8 cellular contexts compared by ENCODE assay signal in genomic region chr1:43946244-43947060, GRCh38. TPM values are rescaled to one million over a fixed set of nuclear protein-coding genes. Genes with fewer than 3 reads are reported as not detected.
DNase-seq lines count a peak whose midpoint lies in the region; ATAC-seq, FAIRE-seq and TF ChIP-seq lines count a peak whose summit lies in the region.

A gene with protein sequence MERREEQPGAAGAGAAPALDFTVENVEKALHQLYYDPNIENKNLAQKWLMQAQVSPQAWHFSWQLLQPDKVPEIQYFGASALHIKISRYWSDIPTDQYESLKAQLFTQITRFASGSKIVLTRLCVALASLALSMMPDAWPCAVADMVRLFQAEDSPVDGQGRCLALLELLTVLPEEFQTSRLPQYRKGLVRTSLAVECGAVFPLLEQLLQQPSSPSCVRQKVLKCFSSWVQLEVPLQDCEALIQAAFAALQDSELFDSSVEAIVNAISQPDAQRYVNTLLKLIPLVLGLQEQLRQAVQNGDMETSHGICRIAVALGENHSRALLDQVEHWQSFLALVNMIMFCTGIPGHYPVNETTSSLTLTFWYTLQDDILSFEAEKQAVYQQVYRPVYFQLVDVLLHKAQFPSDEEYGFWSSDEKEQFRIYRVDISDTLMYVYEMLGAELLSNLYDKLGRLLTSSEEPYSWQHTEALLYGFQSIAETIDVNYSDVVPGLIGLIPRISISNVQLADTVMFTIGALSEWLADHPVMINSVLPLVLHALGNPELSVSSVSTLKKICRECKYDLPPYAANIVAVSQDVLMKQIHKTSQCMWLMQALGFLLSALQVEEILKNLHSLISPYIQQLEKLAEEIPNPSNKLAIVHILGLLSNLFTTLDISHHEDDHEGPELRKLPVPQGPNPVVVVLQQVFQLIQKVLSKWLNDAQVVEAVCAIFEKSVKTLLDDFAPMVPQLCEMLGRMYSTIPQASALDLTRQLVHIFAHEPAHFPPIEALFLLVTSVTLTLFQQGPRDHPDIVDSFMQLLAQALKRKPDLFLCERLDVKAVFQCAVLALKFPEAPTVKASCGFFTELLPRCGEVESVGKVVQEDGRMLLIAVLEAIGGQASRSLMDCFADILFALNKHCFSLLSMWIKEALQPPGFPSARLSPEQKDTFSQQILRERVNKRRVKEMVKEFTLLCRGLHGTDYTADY (plus strand): TSS chr1:43946950. CDS start chr1:43947601, 651 bp downstream.

- H3K36me3 ChIP-seq in adrenal gland (replicated peaks in 1 of 2) = peaks cover 0 to 7% of the 10 kb centered on the region in 2 donors
- peaks cover 0 to 27% (median 0%) of the 10 kb centered on the region in 9 donors for H3K36me3 ChIP-seq in heart right ventricle

- no peaks in the 10 kb centered on the region for H3K27me3 Mint-ChIP-seq in T-cell
- peaks cover 7% of the 10 kb centered on the region for H3K27me3 Mint-ChIP-seq in progenitor cell of endocrine pancreas

- H3K9me3 Mint-ChIP-seq in T-cell = no peaks in the 10 kb centered on the region
- no peaks in the 10 kb centered on the region for H3K9me3 Mint-ChIP-seq in progenitor cell of endocrine pancreas (ENCODE audit: low read depth)

- TF ChIP-seq POLR2A in GM12891 (IDR thresholded peaks at IDR 0.05; ENCODE audit: low read depth, low read length) (peak; percentile 45; the same call in 1 of the 2 replicates), adrenal gland (IDR thresholded peaks at IDR 0.05) (peak; percentile 76 to 77)

- DNase-seq in GM12891 (ENCODE audit: insufficient read length, low spot score) (peak; percentile 99), NCI-H1417 treated with DMSO at 0.1 percent for 48 hours (lab: John Stamatoyannopoulos, UW) (peak; percentile 78), T-cell (peak; percentile 89 to 98 (median 93)), adrenal gland (peak; percentile 95 to 97 (median 96)), heart right ventricle (peak; percentile 95), progenitor cell of endocrine pancreas (ENCODE audit: low spot score, unreplicated experiment) (peak; percentile 94), ureter (ENCODE audit: low spot score) (peak; percentile 94)

- ATAC-seq in HG02798 (IDR thresholded peaks at IDR 0.05; ENCODE audit: poor library complexity, unreplicated experiment) (peak; percentile 94), T-cell (replicated peaks in 1 of 4) (peak; percentile 96 to 99 (median 97)), heart right ventricle (peak; percentile 93 to 96 (median 94))

- peak; percentile 99 for FAIRE-seq in GM12891 (lab: Jason Lieb, UNC)

- H3K4me1 Mint-ChIP-seq in T-cell (peaks cover 45 to 58% (median 49%) of the 10 kb centered on the region in 3 donors), progenitor cell of endocrine pancreas (ENCODE audit: low read depth) (peaks cover 16% of the 10 kb centered on the region)

- H3K27ac Mint-ChIP-seq in T-cell = peak within 1 kb of the TSS; percentile 90 to 96
- H3K27ac Mint-ChIP-seq in progenitor cell of endocrine pancreas = peak within 1 kb of the TSS; percentile 99

- 0 to 2% (median 1%) methylated on average over 23 to 73 of the region's 73 CpGs for WGBS in adrenal gland, 4 donors
- WGBS in heart right ventricle, 2 donors = 0% methylated on average over 71 to 73 of the region's 73 CpGs

- H3K27ac ChIP-seq in adrenal gland (peak within 1 kb of the TSS; percentile 91 to 100 (median 97)), heart right ventricle (peak within 1 kb of the TSS; percentile 90 to 100 (median 97))

- H3K9me3 ChIP-seq in adrenal gland (replicated peaks in 1 of 3) = no peaks in the 10 kb centered on the region
- no peaks in the 10 kb centered on the region for H3K9me3 ChIP-seq in heart right ventricle

- CTCF ChIA-PET in T-cell (lab: Charles Lee) = interaction anchor here (0.5 to 1.5 kb wide), 9 partner anchors 12 to 296 kb away, joined by 3 to 17 read pairs (median 3); partner anchors contain the start of genes ARTN (in 1 of the 2), ATP6V0B (in 1 of the 2) and KDM4A (in 1 of the 2)

- H3K4me3 Mint-ChIP-seq in T-cell (peak within 1 kb of the TSS; percentile 85 to 88 (median 86)), progenitor cell of endocrine pancreas (ENCODE audit: low read depth) (peak within 1 kb of the TSS; percentile 87)

- intact Hi-C loops in adrenal gland (cut with DNase I) (no loop called here), heart right ventricle (cut with DNase I) (loop anchor here in 3 of 10 donors (2.0 to 5.0 kb wide), 3 partner anchors 22 to 239 kb away; partner anchors contain the start of genes ATP6V0B (in 1 of the 3) and ST3GAL3 (in 1 of the 3))

- H3K36me3 Mint-ChIP-seq in T-cell (peaks cover 11% of the 10 kb centered on the region), progenitor cell of endocrine pancreas (ENCODE audit: insufficient read depth) (peaks cover 2% of the 10 kb centered on the region)

- POLR2A ChIA-PET in T-cell (lab: Charles Lee) = no interaction called here

- peak; percentile 63 to 90 (median 71) for TF ChIP-seq CTCF in adrenal gland (IDR thresholded peaks at IDR 0.05)
- peak; percentile 36 to 87 (median 75) for TF ChIP-seq CTCF in heart right ventricle (IDR thresholded peaks at IDR 0.05)
- TF ChIP-seq CTCF in progenitor cell of endocrine pancreas (IDR thresholded peaks at IDR 0.05; ENCODE audit: unreplicated experiment) = peak; percentile 75

- H3K4me3 ChIP-seq in adrenal gland (peak within 1 kb of the TSS; percentile 47 to 84 (median 68)), heart right ventricle (peak within 1 kb of the TSS; percentile 53 to 94 (median 72))

- H3K27me3 ChIP-seq in adrenal gland (no peaks in the 10 kb centered on the region), heart right ventricle (no peaks in the 10 kb centered on the region)

- H3K4me1 ChIP-seq in adrenal gland (replicated peaks in 1 of 2) (peaks cover 23 to 27% of the 10 kb centered on the region in 2 donors), heart right ventricle (peaks cover 16 to 61% (median 44%) of the 10 kb centered on the region in 9 donors)

TF ChIP-seq in GM12891, 5 proteins besides CTCF, POLR2A, EP300 and RAD21:
- no peak for TF ChIP-seq PAX5 (IDR thresholded peaks at IDR 0.05; ENCODE audit: insufficient read depth, low read length, severe bottlenecking)
- peak; percentile 74 for TF ChIP-seq TAF1 (IDR thresholded peaks at IDR 0.05; ENCODE audit: low read depth, low read length)
- TF ChIP-seq POLR2AphosphoS5 (IDR thresholded peaks at IDR 0.05; ENCODE audit: low read depth, low read length) = peak; percentile 71

RNA-seq across cellular contexts. Expression of the gene that starts here (rescaled TPM):
- polyA plus RNA-seq in GM12891 (2012; ENCODE audit: low read depth, missing spikeins) = 9.3 TPM
- 10 to 100 TPM; 15.3 to 24.3 (median 22.1) TPM for total RNA-seq in T-cell
- total RNA-seq in adrenal gland = 10 to 100 TPM; 32.2 to 42.1 (median 37.1) TPM
- polyA plus RNA-seq in adrenal gland = 10 to 100 TPM; 35.3 to 78.1 (median 54.5) TPM
- total RNA-seq in heart right ventricle = 10 to 100 TPM; 53.3 to 66.1 (median 56.8) TPM
- polyA plus RNA-seq in heart right ventricle = 10 to 100 TPM; 25.2 to 74.5 TPM
- total RNA-seq in progenitor cell of endocrine pancreas = 34.6 and 35.8 TPM in 2 replicates
- total RNA-seq in ureter = 22.1 TPM

Comparison
In these comparisons a context has a peak if more than half of its experiments do, and no peak if none do; other contexts are left out.
1. Peak in every context shown above with its lines: DNase-seq, ATAC-seq, H3K4me3 ChIP-seq and H3K27ac ChIP-seq.